23 cellular contexts compared by ENCODE assay signal in the genomic region with DNA sequence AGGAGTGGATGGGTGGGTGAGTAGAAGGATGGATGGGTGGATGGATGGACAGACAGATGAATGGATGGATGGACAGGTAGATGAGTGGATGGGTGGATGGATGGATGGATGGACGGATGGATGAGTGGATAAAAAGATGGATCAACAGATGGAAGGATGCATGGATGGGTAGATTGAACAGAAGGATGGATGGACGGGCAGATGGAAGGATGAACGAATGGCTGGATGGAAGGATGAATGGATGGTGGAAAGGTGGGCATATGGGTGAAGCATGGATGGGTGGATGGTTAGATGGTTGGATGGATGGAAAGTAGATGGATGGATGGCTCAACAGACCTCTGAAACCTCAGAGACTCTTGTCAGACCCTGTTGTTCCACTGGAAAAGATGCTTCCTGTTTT. TPM values are rescaled to one million over a fixed set of nuclear protein-coding genes. Genes with fewer than 3 reads are reported as not detected.
"Had no signal": no experiment of that assay in that cellular context is flagged by ENCODE, and none has a peak within 500 bp of the region (broad histone marks: within the 10 kb centered on the region; RNA-seq: fewer than 3 reads in every experiment).

No MANE protein-coding gene starts in this region.

- H3K4me1 ChIP-seq: SJSA1 had no signal

- DNase-seq: MM.1S, NCI-H1092 treated with DMSO at 0.1 percent for 48 hours, NCI-H1436, NCI-H187, NCI-H2029, NCI-H2081 treated with DMSO at 0.1 percent for 48 hours, NCI-H2171, NCI-H226, NCI-H446, NCI-H510A, NCI-H524 treated with DMSO at 0.1 percent for 48 hours, NCI-H69, NCI-H774, RPMI8226, SIG-M5 had no signal

- H3K4me1 Mint-ChIP-seq: IgD-negative memory B cell had no signal

- H3K4me2 ChIP-seq: KMS-11 had no signal

- H3K9ac ChIP-seq: KMS-11 had no signal

- H3K4me3 ChIP-seq: K562, SJSA1, SK-N-MC had no signal

- H3K27ac Mint-ChIP-seq: IgD-negative memory B cell had no signal

- ATAC-seq: K562 had no signal

- H3K9me3 Mint-ChIP-seq: IgD-negative memory B cell had no signal

- H3K9me3 ChIP-seq: SJSA1 had no signal

- H3K36me3 ChIP-seq: SJSA1 had no signal

- H3K27ac ChIP-seq: KMS-11, SJSA1, SK-N-MC had no signal

- H3K27me3 Mint-ChIP-seq: IgD-negative memory B cell had no signal

RNA-seq across cellular contexts. Expression of gene FLT4, which starts 10.1 kb away (rescaled TPM):
- total RNA-seq: M059J, SJSA1 had no signal

RNA-seq across cellular contexts. Expression of gene SCGB3A1, which starts 48.0 kb away (rescaled TPM):
- total RNA-seq: HT1080, M059J, Right ventricle myocardium superior, SJSA1 had no signal
